24 cellular contexts compared by ENCODE assay signal in genomic region chr7:120703585-120704240, GRCh38.
DNase-seq lines count a peak whose midpoint lies in the region; ATAC-seq, FAIRE-seq and TF ChIP-seq lines count a peak whose summit lies in the region.
"Had no signal": no experiment of that assay in that cellular context is flagged by ENCODE, and none has a peak within 500 bp of the region (broad histone marks: within the 10 kb centered on the region; RNA-seq: fewer than 3 reads in every experiment).

No MANE protein-coding gene starts in this region.

- no peak overlapping the region for H3K27ac ChIP-seq in right atrium auricular region
- H3K27ac ChIP-seq: A549, GM23248, SK-N-MC had no signal

- no peaks in the 10 kb centered on the region for H3K9me3 ChIP-seq in right atrium auricular region
- H3K9me3 ChIP-seq: A549 had no signal

- no peak for TF ChIP-seq CTCF in right atrium auricular region (IDR thresholded peaks at IDR 0.05)
- no peak for TF ChIP-seq CTCF in bronchial epithelial cell (IDR thresholded peaks at IDR 0.05; ENCODE audit: insufficient read depth, low read length, severe bottlenecking)

- no peak for DNase-seq in left ventricle myocardium superior
- no peak for DNase-seq in right atrium auricular region (ENCODE audit: low spot score)
- DNase-seq in NCI-H446 treated with DMSO at 0.1 percent for 48 hours (lab: John Stamatoyannopoulos, UW), result peak; percentile 23
- no peak for DNase-seq in bronchial epithelial cell (ENCODE audit: low read depth)
- no peak for DNase-seq in OCI-M1 (lab: John Stamatoyannopoulos, UW)
- no peak for DNase-seq in Kasumi-1 (lab: John Stamatoyannopoulos, UW)
- DNase-seq: CD4-positive, alpha-beta memory T cell; COR-L47; DMS79; EL; GF-D8; GM23248; H7; Karpas-422; MV-4-11; NCI-H2029; NCI-H2171; NCI-H226; NCI-H510A treated with DMSO at 0.1 percent for 48 hours; NCI-H748 treated with DMSO at 0.1 percent for 48 hours; SIG-M5 had no signal

- intact Hi-C loops in left ventricle myocardium superior (cut with micrococcal nuclease), result no loop called here

- peak; percentile 90 for FAIRE-seq in bronchial epithelial cell (lab: Jason Lieb, UNC)
- FAIRE-seq: A549 had no signal

- H3K27me3 ChIP-seq in right atrium auricular region (no peaks in the 10 kb centered on the region), bronchial epithelial cell (ENCODE audit: control insufficient read depth, insufficient read depth, low read length) (no peaks in the 10 kb centered on the region)

- H3K4me1 ChIP-seq in right atrium auricular region, result no peaks in the 10 kb centered on the region
- H3K4me1 ChIP-seq: A549 had no signal

- ATAC-seq in left ventricle myocardium superior, result peak; percentile 64
- ATAC-seq in GM18505 (IDR thresholded peaks at IDR 0.05; ENCODE audit: unreplicated experiment), result no peak
- ATAC-seq: A549 had no signal

- H3K4me3 ChIP-seq in right atrium auricular region (no peak overlapping the region), bronchial epithelial cell (ENCODE audit: low read depth, low read length) (no peak overlapping the region)
- H3K4me3 ChIP-seq: A549, GM23248, SK-N-MC had no signal

- no peak for TF ChIP-seq POLR2A in GM18505 (IDR thresholded peaks at IDR 0.05; ENCODE audit: borderline replicate concordance, extremely low read depth, insufficient read depth, insufficient read length)

- H3K36me3 ChIP-seq in right atrium auricular region (no peaks in the 10 kb centered on the region), bronchial epithelial cell (ENCODE audit: control insufficient read depth, insufficient read depth, low read length) (no peaks in the 10 kb centered on the region)
